ENCODE assay signal across 8 cellular contexts in genomic region chr7:151083071-151083823, GRCh38. TPM values are rescaled to one million over a fixed set of nuclear protein-coding genes. Genes with fewer than 3 reads are reported as not detected.
A peak's percentile ranks its signal among the peaks of the same experiment; 100 is the strongest.
DNase-seq lines count a peak whose midpoint lies in the region; ATAC-seq lines count a peak whose summit lies in the region.

Gene TMUB1, minus strand, starts transcription at chr7:151083493. Its CDS starts 930 bp downstream, at chr7:151082563.

- no peaks in the 10 kb centered on the region for H3K9me3 ChIP-seq in mucosa of stomach (ENCODE audit: control insufficient read depth, low read length)

- H3K36me3 ChIP-seq in mucosa of stomach (ENCODE audit: control insufficient read depth, insufficient read depth, low read length) = no peaks in the 10 kb centered on the region

- H3K9ac ChIP-seq in mucosa of stomach (ENCODE audit: low read length) = peak within 1 kb of the TSS; percentile 90

- ATAC-seq in GM18907 (IDR thresholded peaks at IDR 0.05; ENCODE audit: unreplicated experiment) = peak; percentile 44
- peak; percentile 39 for ATAC-seq in HG03139 (IDR thresholded peaks at IDR 0.05; ENCODE audit: unreplicated experiment)

- H3K27me3 ChIP-seq in mucosa of stomach (ENCODE audit: control insufficient read depth, insufficient read depth, low read length) = peaks cover 4% of the 10 kb centered on the region

- DNase-seq in AG08396 (ENCODE audit: low spot score) (peak; percentile 77), NCI-H748 treated with DMSO at 0.1 percent for 48 hours (lab: John Stamatoyannopoulos, UW) (peak; percentile 31)
- peak; percentile 74 to 75 for DNase-seq in activated CD8-positive, alpha-beta memory T cell treated with anti-CD3 and anti-CD28 coated beads for 4 hours (ENCODE audit: low read depth in 2 of 2)
- DNase-seq in stimulated activated CD8-positive, alpha-beta memory T cell treated with anti-CD3 and anti-CD28 coated beads, Interleukin-7, amount 100 ng/mL, for 1 hour (ENCODE audit: low read depth in 2 of 2) = peak; percentile 64 to 66

- H3K4me1 ChIP-seq in mucosa of stomach (ENCODE audit: control insufficient read depth, insufficient read depth, low read length) = peaks cover 61% of the 10 kb centered on the region

- H3K4me3 ChIP-seq in mucosa of stomach (ENCODE audit: low read length) = peak within 1 kb of the TSS; percentile 97

- in situ Hi-C loops in endometrial microvascular endothelial cells (cut with HindIII; ENCODE audit: inconsistent ontology term, low pct_unique_long_range_greater_than_20kb, low sequenced_read_pairs) = loop anchor here (10.0 kb wide), 1 partner anchor 82 kb away; the partner anchor contains the start of gene GBX1

RNA-seq across cellular contexts. Expression of gene TMUB1, which starts in this region (rescaled TPM):
- 40.5 TPM for total RNA-seq in endometrial microvascular endothelial cells (ENCODE audit: inconsistent ontology term)

Comparison
In these comparisons a context has a peak if more than half of its experiments do, and no peak if none do; other contexts are left out.
1. Peak in every context shown above with its lines: DNase-seq, ATAC-seq and H3K4me3 ChIP-seq.